In the genomic region with DNA sequence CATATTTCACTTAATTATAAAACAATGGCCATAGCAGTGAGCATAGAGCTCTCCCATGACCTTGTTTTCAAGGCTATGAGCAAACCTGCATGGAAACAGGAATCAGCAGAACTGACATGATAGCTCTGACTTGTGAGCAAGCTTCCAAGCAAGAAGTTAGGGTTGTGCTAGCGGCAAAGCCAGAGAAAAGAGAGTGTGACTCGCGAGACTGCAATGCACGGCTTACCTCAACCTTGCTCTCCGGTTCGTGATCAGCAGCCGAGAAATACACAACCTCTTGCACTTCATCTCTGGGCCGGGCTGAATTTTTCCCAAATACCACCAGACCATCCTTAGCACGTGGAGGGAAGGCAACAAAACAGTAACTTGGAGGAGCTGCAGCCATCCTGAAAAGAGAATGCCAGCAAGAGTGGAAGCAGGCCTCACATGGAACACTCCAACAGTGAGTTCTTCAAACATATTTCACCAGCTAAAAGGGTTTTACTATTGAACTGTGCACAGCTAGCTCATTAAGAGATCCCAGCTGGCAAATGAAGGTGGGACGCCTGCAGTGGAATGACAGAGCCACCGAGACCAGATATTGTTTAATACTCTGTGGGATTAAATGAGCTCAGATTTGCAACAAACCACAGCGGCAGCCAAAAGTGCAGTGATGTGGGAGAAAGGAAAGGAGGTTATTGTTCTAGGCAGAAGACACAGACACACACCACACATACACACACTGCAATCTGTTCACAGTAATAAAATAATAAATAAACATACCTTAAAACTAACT, we compare ENCODE assay signal across 13 cellular contexts. TPM values are rescaled to one million over a fixed set of nuclear protein-coding genes. Genes with fewer than 3 reads are reported as not detected.
DNase-seq lines count a peak whose midpoint lies in the region; ATAC-seq and TF ChIP-seq lines count a peak whose summit lies in the region.
"Had no signal": no experiment of that assay in that cellular context is flagged by ENCODE, and none has a peak within 500 bp of the region (broad histone marks: within the 10 kb centered on the region; RNA-seq: fewer than 3 reads in every experiment).

No MANE protein-coding gene starts in this region.

- DNase-seq in EL (peak; percentile 88), SJSA1 (ENCODE audit: low read depth in 1 of 2, low spot score in 2 of 2) (peak; percentile 36 to 67), endodermal cell (no peak), inferior parietal cortex (ENCODE audit: extremely low spot score) (no peak), NCI-H69 (lab: John Stamatoyannopoulos, UW) (no peak)
- no peak for DNase-seq in activated T-cell treated with anti-CD3 and anti-CD28 coated beads, Interleukin-2, amount 50 U/mL, for 4 hours
- DNase-seq: activated T-cell treated with anti-CD3 and anti-CD28 coated beads, Interleukin-2, amount 50 U/mL, for 1 hour; central memory CD4-positive, alpha-beta T cell; KG1; small intestine had no signal

- H3K27me3 ChIP-seq in SJSA1 (replicated peaks), result no peaks in the 10 kb centered on the region
- H3K27me3 ChIP-seq in endodermal cell (ENCODE audit: control insufficient read depth, insufficient read depth, low read length, poor library complexity, severe bottlenecking), result no peaks in the 10 kb centered on the region
- no peaks in the 10 kb centered on the region for H3K27me3 ChIP-seq in neural cell (ENCODE audit: insufficient read depth, low read depth, low read length)
- H3K27me3 ChIP-seq: vagina had no signal

- H3K4me2 ChIP-seq in neural cell (ENCODE audit: low read length), result peak overlapping the region; percentile 32

- H3K27ac ChIP-seq in SJSA1 (no peak overlapping the region), endodermal cell (ENCODE audit: low read depth, low read length) (peak overlapping the region; percentile 73), neural cell (ENCODE audit: low read length) (peak overlapping the region; percentile 42)
- H3K27ac ChIP-seq: vagina had no signal

- peaks cover 14% of the 10 kb centered on the region for H3K4me1 ChIP-seq in SJSA1 (replicated peaks)
- H3K4me1 ChIP-seq in endodermal cell (ENCODE audit: control insufficient read depth, insufficient read depth, low read length), result no peaks in the 10 kb centered on the region

- H3K9me3 ChIP-seq in SJSA1 (replicated peaks), result no peaks in the 10 kb centered on the region
- peaks cover 7% of the 10 kb centered on the region for H3K9me3 ChIP-seq in endodermal cell (ENCODE audit: control insufficient read depth, low read length)
- H3K9me3 ChIP-seq in neural cell (ENCODE audit: low read length), result no peaks in the 10 kb centered on the region
- H3K9me3 ChIP-seq: vagina had no signal

- no peaks in the 10 kb centered on the region for H3K9me3 Mint-ChIP-seq in endodermal cell
- H3K9me3 Mint-ChIP-seq in activated T-cell treated with anti-CD3 and anti-CD28 coated beads, Interleukin-2, amount 50 U/mL, for 4 hours, result no peaks in the 10 kb centered on the region

- no peaks in the 10 kb centered on the region for H3K9me2 ChIP-seq in neural cell (ENCODE audit: insufficient read depth, low read length)

- peaks cover 47% of the 10 kb centered on the region for H3K36me3 Mint-ChIP-seq in endodermal cell (ENCODE audit: low read depth)
- no peaks in the 10 kb centered on the region for H3K36me3 Mint-ChIP-seq in activated T-cell treated with anti-CD3 and anti-CD28 coated beads, Interleukin-2, amount 50 U/mL, for 4 hours (ENCODE audit: insufficient read depth)

- peaks cover 37% of the 10 kb centered on the region for H3K79me2 ChIP-seq in neural cell (replicated peaks; ENCODE audit: insufficient read depth, low read length)

- peak overlapping the region; percentile 75 for H3K27ac Mint-ChIP-seq in endodermal cell

- no peak for TF ChIP-seq EP300 in neural cell (conservative IDR thresholded peaks at IDR 0.05; ENCODE audit: poor library complexity, severe bottlenecking)

- H3K36me3 ChIP-seq in SJSA1, result peaks cover 29% of the 10 kb centered on the region
- H3K36me3 ChIP-seq in endodermal cell (ENCODE audit: control insufficient read depth, insufficient read depth, low read length), result peaks cover 45% of the 10 kb centered on the region
- H3K36me3 ChIP-seq in neural cell (ENCODE audit: insufficient read depth, low read length), result peaks cover 7% of the 10 kb centered on the region

- 92 to 93% methylated on average over 8 to 12 of the region's 12 CpGs for WGBS in endodermal cell (ENCODE audit: insufficient coverage in 1 of 2, insufficient read length in 1 of 2), 2 experiments

- TF ChIP-seq RAD21 in neural cell (conservative IDR thresholded peaks at IDR 0.05), result no peak

- ATAC-seq in activated T-cell treated with anti-CD3 and anti-CD28 coated beads, Interleukin-2, amount 50 U/mL, for 4 hours, result no peak
- ATAC-seq in HG03521 (IDR thresholded peaks at IDR 0.05; ENCODE audit: unreplicated experiment), result no peak

- no peak for TF ChIP-seq CTCF in endodermal cell (conservative IDR thresholded peaks at IDR 0.05)
- TF ChIP-seq CTCF in neural cell (IDR thresholded peaks at IDR 0.05; ENCODE audit: poor library complexity, severe bottlenecking), result no peak

- H3K4me3 ChIP-seq in SJSA1 (no peak overlapping the region), endodermal cell (ENCODE audit: low read length) (no peak overlapping the region), neural cell (ENCODE audit: low read length) (peak overlapping the region; percentile 37)
- H3K4me3 ChIP-seq: vagina had no signal

- H3K27me3 Mint-ChIP-seq in endodermal cell (ENCODE audit: insufficient read depth), result no peaks in the 10 kb centered on the region
- peaks cover 23% of the 10 kb centered on the region for H3K27me3 Mint-ChIP-seq in activated T-cell treated with anti-CD3 and anti-CD28 coated beads, Interleukin-2, amount 50 U/mL, for 4 hours (ENCODE audit: low read depth)

- H3K9ac ChIP-seq in endodermal cell (ENCODE audit: extremely low read depth, low read length, poor library complexity, severe bottlenecking) (no peak overlapping the region), neural cell (ENCODE audit: low read length) (no peak overlapping the region)

- H3F3A ChIP-seq in neural cell (ENCODE audit: insufficient read depth, low read length, poor library complexity, severe bottlenecking), result peaks cover 3% of the 10 kb centered on the region

- no peak overlapping the region for H3K4me3 Mint-ChIP-seq in endodermal cell
- H3K4me3 Mint-ChIP-seq in activated T-cell treated with anti-CD3 and anti-CD28 coated beads, Interleukin-2, amount 50 U/mL, for 4 hours, result no peak overlapping the region

- no peaks in the 10 kb centered on the region for H4K20me1 ChIP-seq in neural cell (ENCODE audit: insufficient read depth)

- peaks cover 10% of the 10 kb centered on the region for H3K4me1 Mint-ChIP-seq in endodermal cell
- peaks cover 8% of the 10 kb centered on the region for H3K4me1 Mint-ChIP-seq in activated T-cell treated with anti-CD3 and anti-CD28 coated beads, Interleukin-2, amount 50 U/mL, for 4 hours (ENCODE audit: low read depth)

- H2AFZ ChIP-seq in neural cell (ENCODE audit: low read depth, low read length), result no peak overlapping the region

TF ChIP-seq in neural cell, 6 proteins besides CTCF, POLR2A, EP300 and RAD21 (continues in another document):
- TF ChIP-seq SMC3 (conservative IDR thresholded peaks at IDR 0.05; ENCODE audit: poor library complexity), result no peak
- TF ChIP-seq, protein P1, sequence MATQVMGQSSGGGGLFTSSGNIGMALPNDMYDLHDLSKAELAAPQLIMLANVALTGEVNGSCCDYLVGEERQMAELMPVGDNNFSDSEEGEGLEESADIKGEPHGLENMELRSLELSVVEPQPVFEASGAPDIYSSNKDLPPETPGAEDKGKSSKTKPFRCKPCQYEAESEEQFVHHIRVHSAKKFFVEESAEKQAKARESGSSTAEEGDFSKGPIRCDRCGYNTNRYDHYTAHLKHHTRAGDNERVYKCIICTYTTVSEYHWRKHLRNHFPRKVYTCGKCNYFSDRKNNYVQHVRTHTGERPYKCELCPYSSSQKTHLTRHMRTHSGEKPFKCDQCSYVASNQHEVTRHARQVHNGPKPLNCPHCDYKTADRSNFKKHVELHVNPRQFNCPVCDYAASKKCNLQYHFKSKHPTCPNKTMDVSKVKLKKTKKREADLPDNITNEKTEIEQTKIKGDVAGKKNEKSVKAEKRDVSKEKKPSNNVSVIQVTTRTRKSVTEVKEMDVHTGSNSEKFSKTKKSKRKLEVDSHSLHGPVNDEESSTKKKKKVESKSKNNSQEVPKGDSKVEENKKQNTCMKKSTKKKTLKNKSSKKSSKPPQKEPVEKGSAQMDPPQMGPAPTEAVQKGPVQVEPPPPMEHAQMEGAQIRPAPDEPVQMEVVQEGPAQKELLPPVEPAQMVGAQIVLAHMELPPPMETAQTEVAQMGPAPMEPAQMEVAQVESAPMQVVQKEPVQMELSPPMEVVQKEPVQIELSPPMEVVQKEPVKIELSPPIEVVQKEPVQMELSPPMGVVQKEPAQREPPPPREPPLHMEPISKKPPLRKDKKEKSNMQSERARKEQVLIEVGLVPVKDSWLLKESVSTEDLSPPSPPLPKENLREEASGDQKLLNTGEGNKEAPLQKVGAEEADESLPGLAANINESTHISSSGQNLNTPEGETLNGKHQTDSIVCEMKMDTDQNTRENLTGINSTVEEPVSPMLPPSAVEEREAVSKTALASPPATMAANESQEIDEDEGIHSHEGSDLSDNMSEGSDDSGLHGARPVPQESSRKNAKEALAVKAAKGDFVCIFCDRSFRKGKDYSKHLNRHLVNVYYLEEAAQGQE (IDR thresholded peaks at IDR 0.05; ENCODE audit: borderline replicate concordance), result no peak
- no peak for TF ChIP-seq POLR2AphosphoS5 (IDR thresholded peaks at IDR 0.05)
- TF ChIP-seq EZH2 (IDR thresholded peaks at IDR 0.05; ENCODE audit: borderline replicate concordance, insufficient read depth, low read length, poor library complexity, severe bottlenecking), result no peak
- no peak for TF ChIP-seq TAF1 (IDR thresholded peaks at IDR 0.05; ENCODE audit: low read depth)

RNA-seq across cellular contexts. Expression of gene SCRN1, which starts 20.7 kb away (rescaled TPM):
- total RNA-seq in SJSA1 (2014; rRNA removed; shearing (Covaris generic)), result 56.4 and 81.6 TPM in 2 replicates
- total RNA-seq in endodermal cell, result 100 to 1,000 TPM; 110 to 112 TPM
- 95.9 TPM for polyA plus RNA-seq in endodermal cell (2013, experiment 1 of 2)
- 93.6 TPM for polyA plus RNA-seq in endodermal cell (2013, experiment 2 of 2)
- polyA plus RNA-seq in neural cell, result 130 TPM in 2 replicates
- polyA minus RNA-seq in neural cell, result 239 and 252 TPM in 2 replicates
- 1 to 10 TPM; 1.5 to 4.2 (median 1.7) TPM for total RNA-seq in activated T-cell treated with anti-CD3 and anti-CD28 coated beads, Interleukin-2, amount 50 U/mL, for 4 hours

RNA-seq across cellular contexts. Expression of gene FKBP14, which starts 57.6 kb away (rescaled TPM):
- total RNA-seq in SJSA1 (2014; rRNA removed; shearing (Covaris generic)), result 26.6 and 35.1 TPM in 2 replicates
- total RNA-seq in endodermal cell, result 10 to 100 TPM; 15.1 to 24.8 TPM
- 12.9 TPM for polyA plus RNA-seq in endodermal cell (2013, experiment 1 of 2)
- polyA plus RNA-seq in endodermal cell (2013, experiment 2 of 2), result 10.9 TPM
- 19.6 and 36.7 TPM in 2 replicates for polyA plus RNA-seq in neural cell
- polyA minus RNA-seq in neural cell, result 18.3 and 21.0 TPM in 2 replicates
- 1 to 10 TPM; 5.3 to 7.0 (median 5.9) TPM for total RNA-seq in activated T-cell treated with anti-CD3 and anti-CD28 coated beads, Interleukin-2, amount 50 U/mL, for 4 hours

RNA-seq across cellular contexts. Expression of gene PLEKHA8, which starts 59.3 kb away (rescaled TPM):
- 11.5 and 12.5 TPM in 2 replicates for total RNA-seq in SJSA1 (2014; rRNA removed; shearing (Covaris generic))
- total RNA-seq in endodermal cell, result 10 to 100 TPM; 37.7 to 42.2 TPM
- 35.2 TPM for polyA plus RNA-seq in endodermal cell (2013, experiment 1 of 2)
- polyA plus RNA-seq in endodermal cell (2013, experiment 2 of 2), result 35.6 TPM
- polyA plus RNA-seq in neural cell, result 42.7 and 43.1 TPM in 2 replicates
- 109 and 130 TPM in 2 replicates for polyA minus RNA-seq in neural cell
- 1 to 10 TPM; 5.2 to 6.1 (median 5.4) TPM for total RNA-seq in activated T-cell treated with anti-CD3 and anti-CD28 coated beads, Interleukin-2, amount 50 U/mL, for 4 hours

Comparison
In these comparisons a context has a peak if more than half of its experiments do, and no peak if none do; other contexts are left out.
1. DNase-seq: peak in EL (single experiment) and SJSA1 (2 of 2); none in endodermal cell (single experiment), activated T-cell treated with anti-CD3 and anti-CD28 coated beads, Interleukin-2, amount 50 U/mL, for 4 hours (single experiment), inferior parietal cortex (single experiment) and NCI-H69 (single experiment).
2. RNA of gene SCRN1, which starts 20.7 kb away (total RNA-seq): 110 to 112 TPM in endodermal cell and 56.4 to 81.6 TPM in SJSA1; 1.5 to 4.2 TPM in activated T-cell treated with anti-CD3 and anti-CD28 coated beads, Interleukin-2, amount 50 U/mL, for 4 hours; every median in the first group is over 10 times any median in the second.